Comparison of ENCODE assay signal across 15 cellular contexts in genomic region chr7:55100962-55101327, GRCh38.
DNase-seq lines count a peak whose midpoint lies in the region; ATAC-seq and TF ChIP-seq lines count a peak whose summit lies in the region.
"Had no signal": no experiment of that assay in that cellular context is flagged by ENCODE, and none has a peak within 500 bp of the region (broad histone marks: within the 10 kb centered on the region; RNA-seq: fewer than 3 reads in every experiment).

No MANE protein-coding gene starts in this region.

- peaks cover 0 to 54% of the 10 kb centered on the region in 2 donors for H3K4me1 ChIP-seq in right atrium auricular region
- H3K4me1 ChIP-seq in sigmoid colon: peaks cover 0 to 37% (median 34%) of the 10 kb centered on the region in 4 donors
- peaks cover 0 to 7% of the 10 kb centered on the region in 2 donors for H3K4me1 ChIP-seq in aorta (ENCODE audit: control insufficient read depth in 1 of 2, insufficient read depth in 2 of 2, low read length in 2 of 2)
- H3K4me1 ChIP-seq in Karpas-422 (ENCODE audit: low read length): no peaks in the 10 kb centered on the region; the same call in none of the 2 replicates

- intact Hi-C loops in sigmoid colon (cut with DNase I): no loop called here
- intact Hi-C loops in aorta (cut with DNase I): no loop called here
- intact Hi-C loops in Calu3 (cut with micrococcal nuclease; ENCODE audit: unreplicated experiment): no loop called here

- no peak for TF ChIP-seq EP300 in sigmoid colon (IDR thresholded peaks at IDR 0.05)

- H3K27ac ChIP-seq in caudate nucleus (ENCODE audit: low read depth, low read length): peak overlapping the region; percentile 48
- H3K27ac ChIP-seq in right atrium auricular region: peak overlapping the region; percentile 86 to 87
- peak overlapping the region; percentile 46 to 75 (median 59) for H3K27ac ChIP-seq in sigmoid colon
- H3K27ac ChIP-seq in aorta (ENCODE audit: low read depth in 1 of 2, low read length in 2 of 2): peak overlapping the region in 1 of 2 donors; percentile 2
- no peak overlapping the region for H3K27ac ChIP-seq in Karpas-422 (ENCODE audit: low read length)
- H3K27ac ChIP-seq: GM23248 had no signal

- H3K27me3 Mint-ChIP-seq in Calu3 (ENCODE audit: unreplicated experiment): no peaks in the 10 kb centered on the region

- H3K36me3 Mint-ChIP-seq in Calu3 (ENCODE audit: insufficient read depth, unreplicated experiment): no peaks in the 10 kb centered on the region
- H3K36me3 Mint-ChIP-seq: immature natural killer cell had no signal

- H3K27me3 ChIP-seq in right atrium auricular region (no peaks in the 10 kb centered on the region), sigmoid colon (no peaks in the 10 kb centered on the region), aorta (ENCODE audit: control insufficient read depth in 1 of 2, insufficient read depth in 2 of 2, low read length in 1 of 2) (no peaks in the 10 kb centered on the region), Karpas-422 (ENCODE audit: low read length) (no peaks in the 10 kb centered on the region)

- CTCF ChIA-PET in Calu3 (lab: Charles Lee): interaction anchor here (0.6 kb wide), 3 partner anchors 10 to 47 kb away, joined by 3 read pairs; no protein-coding TSS in a partner anchor

- H4K20me1 ChIP-seq in Karpas-422 (ENCODE audit: insufficient read depth, low read depth, low read length): no peaks in the 10 kb centered on the region

- H3K4me2 ChIP-seq in Karpas-422 (ENCODE audit: low read depth, low read length, poor library complexity, severe bottlenecking): no peak overlapping the region

- no peak for TF ChIP-seq POLR2A in sigmoid colon (IDR thresholded peaks at IDR 0.05)

- no peak overlapping the region for H3K4me3 Mint-ChIP-seq in Calu3 (ENCODE audit: low read depth, unreplicated experiment)
- H3K4me3 Mint-ChIP-seq: immature natural killer cell had no signal

- BruUV-seq in Calu3 (replicated peaks; lab: Mats Ljungman, UMichigan): no TSS peak

- H3K79me2 ChIP-seq in Karpas-422 (ENCODE audit: low read length): no peaks in the 10 kb centered on the region

- no peaks in the 10 kb centered on the region for H3K4me1 Mint-ChIP-seq in Calu3 (ENCODE audit: low read depth, unreplicated experiment)

- H3K27ac Mint-ChIP-seq in Calu3 (ENCODE audit: unreplicated experiment): no peak overlapping the region
- H3K27ac Mint-ChIP-seq: immature natural killer cell had no signal

- ATAC-seq in aorta (ENCODE audit: low FRiP score): peak; percentile 12
- no peak for ATAC-seq in HG03571 (IDR thresholded peaks at IDR 0.05; ENCODE audit: unreplicated experiment)
- ATAC-seq: activated CD4-positive, CD25-positive, alpha-beta regulatory T cell treated with anti-CD3 and anti-CD28 coated beads, Interleukin-2, amount 50 U/mL, for 24 hours had no signal

- peak in 10 of 61 donors; percentile 31 to 78 (median 60) for DNase-seq in caudate nucleus (lab: John Stamatoyannopoulos, UW)
- no peak for DNase-seq in right atrium auricular region (ENCODE audit: low spot score)
- peak; percentile 78 for DNase-seq in sigmoid colon
- no peak for DNase-seq in aorta
- no peak for DNase-seq in Karpas-422
- no peak for DNase-seq in Calu3
- DNase-seq: DND-41; effector CD8-positive, alpha-beta T cell; foreskin melanocyte; immature natural killer cell; stimulated activated CD8-positive, alpha-beta memory T cell treated with anti-CD3 and anti-CD28 coated beads, Interleukin-4, amount 100 ng/mL, for 48 hours; T-helper 1 cell had no signal

- H3K9ac ChIP-seq in Karpas-422 (ENCODE audit: low read length): no peak overlapping the region
- H3K9ac ChIP-seq: GM23248 had no signal

- H3K36me3 ChIP-seq in right atrium auricular region: no peaks in the 10 kb centered on the region
- no peaks in the 10 kb centered on the region for H3K36me3 ChIP-seq in sigmoid colon
- H3K36me3 ChIP-seq in aorta (ENCODE audit: control insufficient read depth in 1 of 2, insufficient read depth in 2 of 2, low read length in 1 of 2): no peaks in the 10 kb centered on the region
- no peaks in the 10 kb centered on the region for H3K36me3 ChIP-seq in Karpas-422 (ENCODE audit: insufficient read depth, low read length)

- TF ChIP-seq CTCF in right atrium auricular region (IDR thresholded peaks at IDR 0.05) (no peak), sigmoid colon (IDR thresholded peaks at IDR 0.05) (no peak), Calu3 (IDR thresholded peaks at IDR 0.05; ENCODE audit: unreplicated experiment) (no peak)

- 66 to 79% methylated on average over 9 of the region's 9 CpGs for WGBS in sigmoid colon, 2 donors
- WGBS in aorta, 2 donors: 16 to 17% methylated on average over 9 of the region's 9 CpGs

- no peaks in the 10 kb centered on the region for H3K9me3 Mint-ChIP-seq in Calu3 (ENCODE audit: low read depth, unreplicated experiment)
- H3K9me3 Mint-ChIP-seq: immature natural killer cell had no signal

- H3K9me2 ChIP-seq in Karpas-422 (replicated peaks; ENCODE audit: insufficient read depth, low read length): no peaks in the 10 kb centered on the region

- H3K4me3 ChIP-seq in right atrium auricular region: peak overlapping the region in 1 of 2 donors; percentile 12
- H3K4me3 ChIP-seq in sigmoid colon: no peak overlapping the region
- H3K4me3 ChIP-seq in aorta (ENCODE audit: low read length in 2 of 2): no peak overlapping the region
- no peak overlapping the region for H3K4me3 ChIP-seq in Karpas-422 (ENCODE audit: low read length)
- H3K4me3 ChIP-seq: GM23248 had no signal

- H3K9me3 ChIP-seq in right atrium auricular region (no peaks in the 10 kb centered on the region), sigmoid colon (no peaks in the 10 kb centered on the region), aorta (ENCODE audit: control insufficient read depth, low read length) (no peaks in the 10 kb centered on the region), Karpas-422 (ENCODE audit: low read length) (no peaks in the 10 kb centered on the region)

- no peak overlapping the region for H2AFZ ChIP-seq in Karpas-422 (ENCODE audit: low read length)
- H2AFZ ChIP-seq: GM23248 had no signal
